Comparison of ENCODE assay signal across 10 cellular contexts in the genomic region with DNA sequence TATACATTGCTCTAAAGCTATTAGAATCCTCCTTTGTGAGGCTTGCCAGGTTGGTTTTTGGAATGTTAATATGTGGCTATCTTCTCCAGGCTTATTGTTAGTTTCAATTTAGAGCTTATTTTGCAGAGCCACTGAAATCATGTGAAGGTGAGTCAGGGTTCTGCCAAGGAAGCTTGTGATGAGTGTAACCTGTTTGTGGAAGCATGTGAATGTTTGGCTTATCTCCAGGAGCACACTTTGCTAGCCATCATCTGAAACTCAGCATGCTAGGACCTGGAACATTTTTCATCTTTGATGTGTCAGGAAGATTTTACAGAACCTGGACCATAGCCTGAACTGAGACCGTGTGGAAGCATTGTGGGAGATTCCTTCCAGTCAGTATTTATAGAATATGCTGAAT.
DNase-seq lines count a peak whose midpoint lies in the region; ATAC-seq and TF ChIP-seq lines count a peak whose summit lies in the region.
"Had no signal": no experiment of that assay in that cellular context is flagged by ENCODE, and none has a peak within 500 bp of the region (broad histone marks: within the 10 kb centered on the region; RNA-seq: fewer than 3 reads in every experiment).

No MANE protein-coding gene starts in this region.

- 19% methylated on average over 1 of the region's 1 CpG for WGBS in right cardiac atrium

- peak; percentile 53 for ATAC-seq in left ventricle myocardium superior
- no peak for ATAC-seq in right cardiac atrium
- ATAC-seq in left colon, result peak; percentile 18
- no peak for ATAC-seq in activated naive CD4-positive, alpha-beta T cell treated with anti-CD3 and anti-CD28 coated beads, Interleukin-2, amount 50 U/mL, for 72 hours
- ATAC-seq in HG02885 (IDR thresholded peaks at IDR 0.05; ENCODE audit: poor library complexity, unreplicated experiment), result no peak
- ATAC-seq in HG02571 (IDR thresholded peaks at IDR 0.05; ENCODE audit: unreplicated experiment), result no peak

- H3K4me3 ChIP-seq in right cardiac atrium (ENCODE audit: low read length) (no peak overlapping the region), breast epithelium (no peak overlapping the region)

- H3K27me3 ChIP-seq in right cardiac atrium (ENCODE audit: control insufficient read depth, insufficient read depth) (no peaks in the 10 kb centered on the region), breast epithelium (no peaks in the 10 kb centered on the region)

- H3K36me3 ChIP-seq in breast epithelium, result no peaks in the 10 kb centered on the region

- H3K27ac ChIP-seq in right cardiac atrium (ENCODE audit: low read length) (no peak overlapping the region), breast epithelium (peak overlapping the region; percentile 29 to 49)

- no peak overlapping the region for H3K27ac Mint-ChIP-seq in activated naive CD4-positive, alpha-beta T cell treated with anti-CD3 and anti-CD28 coated beads, Interleukin-2, amount 50 U/mL, for 72 hours

- H3K36me3 Mint-ChIP-seq in activated naive CD4-positive, alpha-beta T cell treated with anti-CD3 and anti-CD28 coated beads, Interleukin-2, amount 50 U/mL, for 72 hours, result no peaks in the 10 kb centered on the region

- TF ChIP-seq CTCF in breast epithelium (IDR thresholded peaks at IDR 0.05), result no peak

- intact Hi-C loops in left ventricle myocardium superior (cut with micrococcal nuclease), result no loop called here
- intact Hi-C loops in right cardiac atrium (cut with DNase I), result no loop called here
- intact Hi-C loops in breast epithelium (cut with DNase I; ENCODE audit: low total_unique reads), result no loop called here
- intact Hi-C loops in left colon (cut with DNase I, micrococcal nuclease), result no loop called here

- DNase-seq in left ventricle myocardium superior (no peak), right cardiac atrium (no peak), breast epithelium (ENCODE audit: low spot score in 2 of 2) (peak in 1 of 2 donors; percentile 31), left colon (no peak), COLO829 (ENCODE audit: low spot score) (no peak)
- DNase-seq in activated naive CD4-positive, alpha-beta T cell treated with anti-CD3 and anti-CD28 coated beads, Interleukin-2, amount 50 U/mL, for 72 hours (ENCODE audit: low spot score in 2 of 2), result no peak
- DNase-seq: effector CD8-positive, alpha-beta T cell; kidney had no signal

- no peaks in the 10 kb centered on the region for H3K9me3 Mint-ChIP-seq in activated naive CD4-positive, alpha-beta T cell treated with anti-CD3 and anti-CD28 coated beads, Interleukin-2, amount 50 U/mL, for 72 hours

- TF ChIP-seq POLR2A in breast epithelium (IDR thresholded peaks at IDR 0.05), result no peak

- no peaks in the 10 kb centered on the region for H3K4me1 ChIP-seq in right cardiac atrium (ENCODE audit: control insufficient read depth, insufficient read depth, low read length)
- H3K4me1 ChIP-seq in breast epithelium, result no peaks in the 10 kb centered on the region

- H3K9me3 ChIP-seq in right cardiac atrium (ENCODE audit: control insufficient read depth, low read length) (no peaks in the 10 kb centered on the region), breast epithelium (no peaks in the 10 kb centered on the region)

Comparison
In these comparisons a context has a peak if more than half of its experiments do, and no peak if none do; other contexts are left out.
1. ATAC-seq: peak in left ventricle myocardium superior (single experiment) and left colon (single experiment); none in right cardiac atrium (0 of 2), activated naive CD4-positive, alpha-beta T cell treated with anti-CD3 and anti-CD28 coated beads, Interleukin-2, amount 50 U/mL, for 72 hours (0 of 2), HG02885 (single experiment) and HG02571 (single experiment).